In the genomic region with DNA sequence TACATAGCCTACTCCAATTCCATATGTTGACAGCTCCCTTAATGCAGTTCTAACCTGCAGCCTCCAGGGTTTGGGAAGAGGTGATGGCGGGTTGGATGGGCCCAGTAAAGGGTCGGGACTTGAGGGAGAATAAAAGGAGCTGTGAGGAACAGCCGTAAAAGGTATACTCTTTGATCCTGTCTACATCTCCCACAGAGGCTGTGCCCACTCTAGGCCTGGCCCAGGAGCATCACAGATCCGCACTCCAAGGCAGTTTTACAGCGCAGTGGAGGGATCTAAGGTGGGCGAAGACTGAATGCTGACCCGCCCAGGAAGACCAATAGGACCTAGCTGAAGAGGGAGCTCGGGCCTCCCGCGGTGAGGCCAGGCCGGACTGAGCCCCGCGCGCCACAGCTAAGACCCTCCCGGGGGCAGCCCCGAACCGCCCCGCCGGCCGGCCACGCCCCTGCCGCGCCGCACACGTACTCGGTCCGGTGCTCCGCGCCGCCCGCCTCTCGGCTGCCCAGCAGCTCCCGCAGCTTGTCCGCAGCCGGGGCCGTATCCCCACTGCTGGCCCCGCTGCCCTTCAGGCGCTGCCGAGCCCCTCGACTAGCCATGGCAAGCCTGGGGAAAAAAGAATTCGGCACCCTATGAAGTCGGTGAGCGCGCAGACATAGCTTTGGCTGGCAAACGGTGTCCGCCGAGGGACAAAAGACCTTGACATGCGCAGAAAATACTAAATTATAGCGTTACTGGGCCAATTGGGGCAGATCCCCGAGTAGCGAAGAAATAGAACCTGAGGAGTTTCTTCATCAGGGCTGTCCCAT, we compare ENCODE assay signal across 1 cellular context.
TF ChIP-seq lines count a peak whose summit lies in the region.

A gene with protein sequence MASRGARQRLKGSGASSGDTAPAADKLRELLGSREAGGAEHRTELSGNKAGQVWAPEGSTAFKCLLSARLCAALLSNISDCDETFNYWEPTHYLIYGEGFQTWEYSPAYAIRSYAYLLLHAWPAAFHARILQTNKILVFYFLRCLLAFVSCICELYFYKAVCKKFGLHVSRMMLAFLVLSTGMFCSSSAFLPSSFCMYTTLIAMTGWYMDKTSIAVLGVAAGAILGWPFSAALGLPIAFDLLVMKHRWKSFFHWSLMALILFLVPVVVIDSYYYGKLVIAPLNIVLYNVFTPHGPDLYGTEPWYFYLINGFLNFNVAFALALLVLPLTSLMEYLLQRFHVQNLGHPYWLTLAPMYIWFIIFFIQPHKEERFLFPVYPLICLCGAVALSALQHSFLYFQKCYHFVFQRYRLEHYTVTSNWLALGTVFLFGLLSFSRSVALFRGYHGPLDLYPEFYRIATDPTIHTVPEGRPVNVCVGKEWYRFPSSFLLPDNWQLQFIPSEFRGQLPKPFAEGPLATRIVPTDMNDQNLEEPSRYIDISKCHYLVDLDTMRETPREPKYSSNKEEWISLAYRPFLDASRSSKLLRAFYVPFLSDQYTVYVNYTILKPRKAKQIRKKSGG (minus strand): TSS at position 695 of the 806 bp plus-strand sequence. CDS start 99 bp downstream, at position 596.

TF ChIP-seq in GM12878, 131 proteins besides CTCF, POLR2A, EP300 and RAD21 (continued from another document and continues in another):
- TF ChIP-seq, protein P1, sequence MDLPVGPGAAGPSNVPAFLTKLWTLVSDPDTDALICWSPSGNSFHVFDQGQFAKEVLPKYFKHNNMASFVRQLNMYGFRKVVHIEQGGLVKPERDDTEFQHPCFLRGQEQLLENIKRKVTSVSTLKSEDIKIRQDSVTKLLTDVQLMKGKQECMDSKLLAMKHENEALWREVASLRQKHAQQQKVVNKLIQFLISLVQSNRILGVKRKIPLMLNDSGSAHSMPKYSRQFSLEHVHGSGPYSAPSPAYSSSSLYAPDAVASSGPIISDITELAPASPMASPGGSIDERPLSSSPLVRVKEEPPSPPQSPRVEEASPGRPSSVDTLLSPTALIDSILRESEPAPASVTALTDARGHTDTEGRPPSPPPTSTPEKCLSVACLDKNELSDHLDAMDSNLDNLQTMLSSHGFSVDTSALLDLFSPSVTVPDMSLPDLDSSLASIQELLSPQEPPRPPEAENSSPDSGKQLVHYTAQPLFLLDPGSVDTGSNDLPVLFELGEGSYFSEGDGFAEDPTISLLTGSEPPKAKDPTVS (IDR thresholded peaks at IDR 0.05; ENCODE audit: low read depth, low read length): no peak
- TF ChIP-seq BACH1 (IDR thresholded peaks at IDR 0.05; ENCODE audit: borderline replicate concordance) (peak; percentile 83), DPF2 (IDR thresholded peaks at IDR 0.05) (peak; percentile 78), ZNF24 (IDR thresholded peaks at IDR 0.05) (peak; percentile 72; the same call in 1 of the 2 replicates), HCFC1 (IDR thresholded peaks at IDR 0.05; ENCODE audit: low read length) (peak; percentile 58), ESRRA (IDR thresholded peaks at IDR 0.05; ENCODE audit: low read length) (no peak), RUNX3 (IDR thresholded peaks at IDR 0.05; ENCODE audit: low read length) (peak; percentile 2; the same call in 1 of the 2 replicates), CEBPB (IDR thresholded peaks at IDR 0.05; ENCODE audit: borderline replicate concordance in 1 of 2, low read depth in 2 of 2, low read length in 2 of 2) (no peak), CBX5 (IDR thresholded peaks at IDR 0.05; ENCODE audit: low read depth) (0 out of 2 replicates have a peak, but pooled peaks have one; percentile 7), MTA3 (IDR thresholded peaks at IDR 0.05; ENCODE audit: borderline replicate concordance, low read length) (0 out of 2 replicates have a peak, but pooled peaks have one; percentile 62), ZNF207 (IDR thresholded peaks at IDR 0.05; ENCODE audit: borderline replicate concordance) (peak; percentile 90; the same call in 1 of the 2 replicates), TCF7 (IDR thresholded peaks at IDR 0.05; ENCODE audit: borderline replicate concordance) (no peak; the same call in 1 of the 2 replicates), NR2C2 (IDR thresholded peaks at IDR 0.05; ENCODE audit: borderline replicate concordance, control insufficient read depth, insufficient read length, low read depth) (no peak), IKZF2 (IDR thresholded peaks at IDR 0.05) (peak in 1 of 2 experiments; percentile 42; a peak in 2 of 4 replicates), CBX3 (IDR thresholded peaks at IDR 0.05; ENCODE audit: borderline replicate concordance, low read depth) (no peak), YBX1 (IDR thresholded peaks at IDR 0.05) (no peak), NBN (IDR thresholded peaks at IDR 0.05) (0 out of 2 replicates have a peak, but pooled peaks have one; percentile 21), NFXL1 (IDR thresholded peaks at IDR 0.05; ENCODE audit: borderline replicate concordance) (no peak), ATF7 (IDR thresholded peaks at IDR 0.05; ENCODE audit: low read depth) (no peak), IRF4 (IDR thresholded peaks at IDR 0.05; ENCODE audit: low read depth, low read length) (no peak), NR2F1 (conservative IDR thresholded peaks at IDR 0.05) (peak; percentile 44; the same call in 1 of the 2 replicates)
- TF ChIP-seq, protein P2, sequence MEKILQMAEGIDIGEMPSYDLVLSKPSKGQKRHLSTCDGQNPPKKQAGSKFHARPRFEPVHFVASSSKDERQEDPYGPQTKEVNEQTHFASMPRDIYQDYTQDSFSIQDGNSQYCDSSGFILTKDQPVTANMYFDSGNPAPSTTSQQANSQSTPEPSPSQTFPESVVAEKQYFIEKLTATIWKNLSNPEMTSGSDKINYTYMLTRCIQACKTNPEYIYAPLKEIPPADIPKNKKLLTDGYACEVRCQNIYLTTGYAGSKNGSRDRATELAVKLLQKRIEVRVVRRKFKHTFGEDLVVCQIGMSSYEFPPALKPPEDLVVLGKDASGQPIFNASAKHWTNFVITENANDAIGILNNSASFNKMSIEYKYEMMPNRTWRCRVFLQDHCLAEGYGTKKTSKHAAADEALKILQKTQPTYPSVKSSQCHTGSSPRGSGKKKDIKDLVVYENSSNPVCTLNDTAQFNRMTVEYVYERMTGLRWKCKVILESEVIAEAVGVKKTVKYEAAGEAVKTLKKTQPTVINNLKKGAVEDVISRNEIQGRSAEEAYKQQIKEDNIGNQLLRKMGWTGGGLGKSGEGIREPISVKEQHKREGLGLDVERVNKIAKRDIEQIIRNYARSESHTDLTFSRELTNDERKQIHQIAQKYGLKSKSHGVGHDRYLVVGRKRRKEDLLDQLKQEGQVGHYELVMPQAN (conservative IDR thresholded peaks at IDR 0.05): peak; percentile 92
- TF ChIP-seq, protein P3, sequence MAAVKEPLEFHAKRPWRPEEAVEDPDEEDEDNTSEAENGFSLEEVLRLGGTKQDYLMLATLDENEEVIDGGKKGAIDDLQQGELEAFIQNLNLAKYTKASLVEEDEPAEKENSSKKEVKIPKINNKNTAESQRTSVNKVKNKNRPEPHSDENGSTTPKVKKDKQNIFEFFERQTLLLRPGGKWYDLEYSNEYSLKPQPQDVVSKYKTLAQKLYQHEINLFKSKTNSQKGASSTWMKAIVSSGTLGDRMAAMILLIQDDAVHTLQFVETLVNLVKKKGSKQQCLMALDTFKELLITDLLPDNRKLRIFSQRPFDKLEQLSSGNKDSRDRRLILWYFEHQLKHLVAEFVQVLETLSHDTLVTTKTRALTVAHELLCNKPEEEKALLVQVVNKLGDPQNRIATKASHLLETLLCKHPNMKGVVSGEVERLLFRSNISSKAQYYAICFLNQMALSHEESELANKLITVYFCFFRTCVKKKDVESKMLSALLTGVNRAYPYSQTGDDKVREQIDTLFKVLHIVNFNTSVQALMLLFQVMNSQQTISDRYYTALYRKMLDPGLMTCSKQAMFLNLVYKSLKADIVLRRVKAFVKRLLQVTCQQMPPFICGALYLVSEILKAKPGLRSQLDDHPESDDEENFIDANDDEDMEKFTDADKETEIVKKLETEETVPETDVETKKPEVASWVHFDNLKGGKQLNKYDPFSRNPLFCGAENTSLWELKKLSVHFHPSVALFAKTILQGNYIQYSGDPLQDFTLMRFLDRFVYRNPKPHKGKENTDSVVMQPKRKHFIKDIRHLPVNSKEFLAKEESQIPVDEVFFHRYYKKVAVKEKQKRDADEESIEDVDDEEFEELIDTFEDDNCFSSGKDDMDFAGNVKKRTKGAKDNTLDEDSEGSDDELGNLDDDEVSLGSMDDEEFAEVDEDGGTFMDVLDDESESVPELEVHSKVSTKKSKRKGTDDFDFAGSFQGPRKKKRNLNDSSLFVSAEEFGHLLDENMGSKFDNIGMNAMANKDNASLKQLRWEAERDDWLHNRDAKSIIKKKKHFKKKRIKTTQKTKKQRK (IDR thresholded peaks at IDR 0.05; ENCODE audit: low read depth, low read length): no peak
- TF ChIP-seq, protein P4, sequence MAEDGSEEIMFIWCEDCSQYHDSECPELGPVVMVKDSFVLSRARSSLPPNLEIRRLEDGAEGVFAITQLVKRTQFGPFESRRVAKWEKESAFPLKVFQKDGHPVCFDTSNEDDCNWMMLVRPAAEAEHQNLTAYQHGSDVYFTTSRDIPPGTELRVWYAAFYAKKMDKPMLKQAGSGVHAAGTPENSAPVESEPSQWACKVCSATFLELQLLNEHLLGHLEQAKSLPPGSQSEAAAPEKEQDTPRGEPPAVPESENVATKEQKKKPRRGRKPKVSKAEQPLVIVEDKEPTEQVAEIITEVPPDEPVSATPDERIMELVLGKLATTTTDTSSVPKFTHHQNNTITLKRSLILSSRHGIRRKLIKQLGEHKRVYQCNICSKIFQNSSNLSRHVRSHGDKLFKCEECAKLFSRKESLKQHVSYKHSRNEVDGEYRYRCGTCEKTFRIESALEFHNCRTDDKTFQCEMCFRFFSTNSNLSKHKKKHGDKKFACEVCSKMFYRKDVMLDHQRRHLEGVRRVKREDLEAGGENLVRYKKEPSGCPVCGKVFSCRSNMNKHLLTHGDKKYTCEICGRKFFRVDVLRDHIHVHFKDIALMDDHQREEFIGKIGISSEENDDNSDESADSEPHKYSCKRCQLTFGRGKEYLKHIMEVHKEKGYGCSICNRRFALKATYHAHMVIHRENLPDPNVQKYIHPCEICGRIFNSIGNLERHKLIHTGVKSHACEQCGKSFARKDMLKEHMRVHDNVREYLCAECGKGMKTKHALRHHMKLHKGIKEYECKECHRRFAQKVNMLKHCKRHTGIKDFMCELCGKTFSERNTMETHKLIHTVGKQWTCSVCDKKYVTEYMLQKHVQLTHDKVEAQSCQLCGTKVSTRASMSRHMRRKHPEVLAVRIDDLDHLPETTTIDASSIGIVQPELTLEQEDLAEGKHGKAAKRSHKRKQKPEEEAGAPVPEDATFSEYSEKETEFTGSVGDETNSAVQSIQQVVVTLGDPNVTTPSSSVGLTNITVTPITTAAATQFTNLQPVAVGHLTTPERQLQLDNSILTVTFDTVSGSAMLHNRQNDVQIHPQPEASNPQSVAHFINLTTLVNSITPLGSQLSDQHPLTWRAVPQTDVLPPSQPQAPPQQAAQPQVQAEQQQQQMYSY (CRISPR knock-in tag; IDR thresholded peaks at IDR 0.05): no peak
- TF ChIP-seq, protein P5, sequence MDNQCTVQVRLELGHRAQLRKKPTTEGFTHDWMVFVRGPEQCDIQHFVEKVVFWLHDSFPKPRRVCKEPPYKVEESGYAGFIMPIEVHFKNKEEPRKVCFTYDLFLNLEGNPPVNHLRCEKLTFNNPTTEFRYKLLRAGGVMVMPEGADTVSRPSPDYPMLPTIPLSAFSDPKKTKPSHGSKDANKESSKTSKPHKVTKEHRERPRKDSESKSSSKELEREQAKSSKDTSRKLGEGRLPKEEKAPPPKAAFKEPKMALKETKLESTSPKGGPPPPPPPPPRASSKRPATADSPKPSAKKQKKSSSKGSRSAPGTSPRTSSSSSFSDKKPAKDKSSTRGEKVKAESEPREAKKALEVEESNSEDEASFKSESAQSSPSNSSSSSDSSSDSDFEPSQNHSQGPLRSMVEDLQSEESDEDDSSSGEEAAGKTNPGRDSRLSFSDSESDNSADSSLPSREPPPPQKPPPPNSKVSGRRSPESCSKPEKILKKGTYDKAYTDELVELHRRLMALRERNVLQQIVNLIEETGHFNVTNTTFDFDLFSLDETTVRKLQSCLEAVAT (IDR thresholded peaks at IDR 0.05): peak; percentile 67
- TF ChIP-seq, protein P6, sequence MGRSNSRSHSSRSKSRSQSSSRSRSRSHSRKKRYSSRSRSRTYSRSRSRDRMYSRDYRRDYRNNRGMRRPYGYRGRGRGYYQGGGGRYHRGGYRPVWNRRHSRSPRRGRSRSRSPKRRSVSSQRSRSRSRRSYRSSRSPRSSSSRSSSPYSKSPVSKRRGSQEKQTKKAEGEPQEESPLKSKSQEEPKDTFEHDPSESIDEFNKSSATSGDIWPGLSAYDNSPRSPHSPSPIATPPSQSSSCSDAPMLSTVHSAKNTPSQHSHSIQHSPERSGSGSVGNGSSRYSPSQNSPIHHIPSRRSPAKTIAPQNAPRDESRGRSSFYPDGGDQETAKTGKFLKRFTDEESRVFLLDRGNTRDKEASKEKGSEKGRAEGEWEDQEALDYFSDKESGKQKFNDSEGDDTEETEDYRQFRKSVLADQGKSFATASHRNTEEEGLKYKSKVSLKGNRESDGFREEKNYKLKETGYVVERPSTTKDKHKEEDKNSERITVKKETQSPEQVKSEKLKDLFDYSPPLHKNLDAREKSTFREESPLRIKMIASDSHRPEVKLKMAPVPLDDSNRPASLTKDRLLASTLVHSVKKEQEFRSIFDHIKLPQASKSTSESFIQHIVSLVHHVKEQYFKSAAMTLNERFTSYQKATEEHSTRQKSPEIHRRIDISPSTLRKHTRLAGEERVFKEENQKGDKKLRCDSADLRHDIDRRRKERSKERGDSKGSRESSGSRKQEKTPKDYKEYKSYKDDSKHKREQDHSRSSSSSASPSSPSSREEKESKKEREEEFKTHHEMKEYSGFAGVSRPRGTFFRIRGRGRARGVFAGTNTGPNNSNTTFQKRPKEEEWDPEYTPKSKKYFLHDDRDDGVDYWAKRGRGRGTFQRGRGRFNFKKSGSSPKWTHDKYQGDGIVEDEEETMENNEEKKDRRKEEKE (IDR thresholded peaks at IDR 0.05): no peak
- TF ChIP-seq, protein P7, sequence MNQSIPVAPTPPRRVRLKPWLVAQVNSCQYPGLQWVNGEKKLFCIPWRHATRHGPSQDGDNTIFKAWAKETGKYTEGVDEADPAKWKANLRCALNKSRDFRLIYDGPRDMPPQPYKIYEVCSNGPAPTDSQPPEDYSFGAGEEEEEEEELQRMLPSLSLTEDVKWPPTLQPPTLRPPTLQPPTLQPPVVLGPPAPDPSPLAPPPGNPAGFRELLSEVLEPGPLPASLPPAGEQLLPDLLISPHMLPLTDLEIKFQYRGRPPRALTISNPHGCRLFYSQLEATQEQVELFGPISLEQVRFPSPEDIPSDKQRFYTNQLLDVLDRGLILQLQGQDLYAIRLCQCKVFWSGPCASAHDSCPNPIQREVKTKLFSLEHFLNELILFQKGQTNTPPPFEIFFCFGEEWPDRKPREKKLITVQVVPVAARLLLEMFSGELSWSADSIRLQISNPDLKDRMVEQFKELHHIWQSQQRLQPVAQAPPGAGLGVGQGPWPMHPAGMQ (IDR thresholded peaks at IDR 0.05; ENCODE audit: borderline replicate concordance): no peak
- TF ChIP-seq, protein P8, sequence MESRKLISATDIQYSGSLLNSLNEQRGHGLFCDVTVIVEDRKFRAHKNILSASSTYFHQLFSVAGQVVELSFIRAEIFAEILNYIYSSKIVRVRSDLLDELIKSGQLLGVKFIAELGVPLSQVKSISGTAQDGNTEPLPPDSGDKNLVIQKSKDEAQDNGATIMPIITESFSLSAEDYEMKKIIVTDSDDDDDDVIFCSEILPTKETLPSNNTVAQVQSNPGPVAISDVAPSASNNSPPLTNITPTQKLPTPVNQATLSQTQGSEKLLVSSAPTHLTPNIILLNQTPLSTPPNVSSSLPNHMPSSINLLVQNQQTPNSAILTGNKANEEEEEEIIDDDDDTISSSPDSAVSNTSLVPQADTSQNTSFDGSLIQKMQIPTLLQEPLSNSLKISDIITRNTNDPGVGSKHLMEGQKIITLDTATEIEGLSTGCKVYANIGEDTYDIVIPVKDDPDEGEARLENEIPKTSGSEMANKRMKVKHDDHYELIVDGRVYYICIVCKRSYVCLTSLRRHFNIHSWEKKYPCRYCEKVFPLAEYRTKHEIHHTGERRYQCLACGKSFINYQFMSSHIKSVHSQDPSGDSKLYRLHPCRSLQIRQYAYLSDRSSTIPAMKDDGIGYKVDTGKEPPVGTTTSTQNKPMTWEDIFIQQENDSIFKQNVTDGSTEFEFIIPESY (IDR thresholded peaks at IDR 0.05): no peak
